15 cellular contexts compared by ENCODE assay signal in genomic region chr4:129561886-129562285, GRCh38.
"Had no signal": no experiment of that assay in that cellular context is flagged by ENCODE, and none has a peak within 500 bp of the region (broad histone marks: within the 10 kb centered on the region; RNA-seq: fewer than 3 reads in every experiment).

No MANE protein-coding gene starts in this region.

- H3K9me3 ChIP-seq: heart right ventricle, left lung, stomach had no signal

- H3K27ac ChIP-seq: heart right ventricle, left lung, pancreas, stomach had no signal

- H3K4me1 ChIP-seq: heart right ventricle, left lung, pancreas, stomach had no signal

- DNase-seq: activated CD4-positive, alpha-beta T cell treated with anti-CD3 and anti-CD28 coated beads, Interleukin-2, amount 10 ng/mL, durations not matched to agents 7 days and 5 days; activated CD4-positive, CD25-positive, alpha-beta regulatory T cell; caudate nucleus; cortex of kidney; effector memory CD4-positive, alpha-beta T cell; erythroblast; heart right ventricle; islet precursor cell; left lung; pancreas; stimulated activated CD4-positive, alpha-beta T cell treated with anti-CD3 and anti-CD28 coated beads, Interleukin-15, amount 100 ng/mL, for 24 hours; stimulated activated CD4-positive, alpha-beta T cell treated with anti-CD3 and anti-CD28 coated beads, Interleukin-4, amount 100 ng/mL, for 4 hours; stomach; T-helper 2 cell had no signal

- H3K4me3 ChIP-seq: heart right ventricle, left lung, pancreas, stomach had no signal

- ATAC-seq: heart right ventricle, left lung, pancreas had no signal

- H3K36me3 ChIP-seq: heart right ventricle, left lung, pancreas, stomach had no signal

- H3K27me3 ChIP-seq: heart right ventricle, left lung, pancreas, stomach had no signal

- FAIRE-seq: pancreas, TTC549 had no signal
